In genomic region chr4:15457401-15458201, GRCh38 we compare ENCODE assay signal across 7 cellular contexts. TPM values are rescaled to one million over a fixed set of nuclear protein-coding genes. Genes with fewer than 3 reads are reported as not detected.
DNase-seq lines count a peak whose midpoint lies in the region; ATAC-seq and TF ChIP-seq lines count a peak whose summit lies in the region.

No MANE protein-coding gene starts in this region.

- no peaks in the 10 kb centered on the region for H3K36me3 Mint-ChIP-seq in naive thymus-derived CD4-positive, alpha-beta T cell

- H3K9me3 ChIP-seq in naive thymus-derived CD4-positive, alpha-beta T cell (ENCODE audit: control insufficient read depth in 2 of 3, low read length in 3 of 3) = no peaks in the 10 kb centered on the region

- intact Hi-C loops in naive thymus-derived CD4-positive, alpha-beta T cell (cut with micrococcal nuclease) = loop anchor here (1.0 to 5.0 kb wide), 8 partner anchors 45 to 1805 kb away; no protein-coding TSS in a partner anchor

- H3K27me3 ChIP-seq in GM06990 (replicated peaks; ENCODE audit: control insufficient read depth, insufficient read depth, low read length) = peaks cover 2% of the 10 kb centered on the region; the same call in 1 of the 2 replicates
- no peaks in the 10 kb centered on the region for H3K27me3 ChIP-seq in naive thymus-derived CD4-positive, alpha-beta T cell (ENCODE audit: control insufficient read depth in 2 of 2, insufficient read depth in 2 of 2, low read length in 2 of 2)

- CTCF ChIA-PET in naive thymus-derived CD4-positive, alpha-beta T cell (lab: Charles Lee) = interaction anchor here (0.5 to 6.6 kb wide), 23 partner anchors 8 to 1829 kb away, joined by 3 to 113 read pairs (median 4); partner anchors contain the start of gene CC2D2A

- ATAC-seq in GM21360 (IDR thresholded peaks at IDR 0.05; ENCODE audit: unreplicated experiment) (peak; percentile 99), HG03460 (IDR thresholded peaks at IDR 0.05; ENCODE audit: unreplicated experiment) (peak; percentile 96)
- peak; percentile 89 for ATAC-seq in naive thymus-derived CD4-positive, alpha-beta T cell

- POLR2A ChIA-PET in naive thymus-derived CD4-positive, alpha-beta T cell (lab: Charles Lee) = interaction anchor here (0.9 kb wide), 1 partner anchor 57 kb away, joined by 3 read pairs; no protein-coding TSS in a partner anchor

- H3K36me3 ChIP-seq in GM06990 (ENCODE audit: control insufficient read depth, insufficient read depth, low read length) = no peaks in the 10 kb centered on the region
- H3K36me3 ChIP-seq in naive thymus-derived CD4-positive, alpha-beta T cell (ENCODE audit: control insufficient read depth in 2 of 3, insufficient read depth in 3 of 3, low read length in 3 of 3) = no peaks in the 10 kb centered on the region

- H3K4me3 Mint-ChIP-seq in naive thymus-derived CD4-positive, alpha-beta T cell = peak overlapping the region in 2 of 10 donors; percentile 3 to 17

- no peaks in the 10 kb centered on the region for H3K4me1 ChIP-seq in naive thymus-derived CD4-positive, alpha-beta T cell (ENCODE audit: control insufficient read depth in 2 of 2, insufficient read depth in 2 of 2, low read length in 2 of 2)

- peaks cover 0 to 12% (median 7%) of the 10 kb centered on the region in 7 donors for H3K4me1 Mint-ChIP-seq in naive thymus-derived CD4-positive, alpha-beta T cell

- peaks cover 0 to 25% (median 0%) of the 10 kb centered on the region in 5 donors for H3K27me3 Mint-ChIP-seq in naive thymus-derived CD4-positive, alpha-beta T cell

- TF ChIP-seq CTCF in GM06990 (IDR thresholded peaks at IDR 0.05; ENCODE audit: insufficient read depth, low read length, poor library complexity, severe bottlenecking) (peak; percentile 75), epithelial cell of esophagus (IDR thresholded peaks at IDR 0.05; ENCODE audit: insufficient read depth, low read depth, low read length, missing control alignments) (peak; percentile 66)

- DNase-seq in GM06990 (ENCODE audit: extremely low read depth, insufficient read length) (peak; percentile 26), RKO (ENCODE audit: low spot score) (peak; percentile 66), epithelial cell of esophagus (ENCODE audit: low read depth) (peak; percentile 64), hepatic stellate cell (ENCODE audit: low spot score) (no peak)
- DNase-seq in naive thymus-derived CD4-positive, alpha-beta T cell = peak in 6 of 9 donors; percentile 23 to 62 (median 56)

- H3K9me3 Mint-ChIP-seq in naive thymus-derived CD4-positive, alpha-beta T cell = no peaks in the 10 kb centered on the region

- no peak overlapping the region for H3K4me3 ChIP-seq in GM06990 (replicated peaks; ENCODE audit: low read depth, low read length)
- no peak overlapping the region for H3K4me3 ChIP-seq in epithelial cell of esophagus (ENCODE audit: low read length)
- no peak overlapping the region for H3K4me3 ChIP-seq in naive thymus-derived CD4-positive, alpha-beta T cell (ENCODE audit: low read length)

- peak overlapping the region in 3 of 9 donors; percentile 6 to 59 (median 14) for H3K27ac Mint-ChIP-seq in naive thymus-derived CD4-positive, alpha-beta T cell

- H3K27ac ChIP-seq in naive thymus-derived CD4-positive, alpha-beta T cell (ENCODE audit: low read depth, low read length) = no peak overlapping the region

RNA-seq across cellular contexts. Expression of gene CC2D2A, which starts 12.1 kb away (rescaled TPM):
- total RNA-seq in naive thymus-derived CD4-positive, alpha-beta T cell = 1 to 10 TPM in 1 of 5 experiments, not detected in 4; 1.3 TPM
- polyA plus RNA-seq in naive thymus-derived CD4-positive, alpha-beta T cell = not detected

RNA-seq across cellular contexts. Expression of gene C1QTNF7, which starts 29.8 kb away (rescaled TPM):
- under 1 TPM in 1 of 5 experiments, not detected in 4; 0.27 TPM for total RNA-seq in naive thymus-derived CD4-positive, alpha-beta T cell
- polyA plus RNA-seq in naive thymus-derived CD4-positive, alpha-beta T cell = not detected
